12 cellular contexts compared by ENCODE assay signal in genomic region chr18:58194028-58194427, GRCh38.
DNase-seq lines count a peak whose midpoint lies in the region; ATAC-seq and TF ChIP-seq lines count a peak whose summit lies in the region.
"Had no signal": no experiment of that assay in that cellular context is flagged by ENCODE, and none has a peak within 500 bp of the region (broad histone marks: within the 10 kb centered on the region; RNA-seq: fewer than 3 reads in every experiment).

No MANE protein-coding gene starts in this region.

- H3K27me3 Mint-ChIP-seq in brain (no peaks in the 10 kb centered on the region), natural killer cell (ENCODE audit: low read depth in 2 of 2) (peaks cover 21 to 23% of the 10 kb centered on the region in 2 donors)
- H3K27me3 Mint-ChIP-seq: activated naive CD8-positive, alpha-beta T cell treated with anti-CD3 and anti-CD28 coated beads for 36 hours had no signal

- peaks cover 12% of the 10 kb centered on the region for H3K4me1 ChIP-seq in HEK293 (ENCODE audit: control insufficient read depth, insufficient read depth, low read length)

- TF ChIP-seq CTCF in HEK293 (tag by site-specific recombination; IDR thresholded peaks at IDR 0.05) = peak; percentile 74; the same call in 1 of the 2 replicates
- TF ChIP-seq CTCF in brain (conservative IDR thresholded peaks at IDR 0.05) = peak; percentile 48 to 55
- no peak for TF ChIP-seq CTCF in natural killer cell (IDR thresholded peaks at IDR 0.05)

- H3K9me3 ChIP-seq in HEK293 (ENCODE audit: control insufficient read depth, insufficient read depth, low read depth, low read length) = no peaks in the 10 kb centered on the region
- H3K9me3 ChIP-seq: upper lobe of left lung had no signal

- CTCF ChIA-PET in HEK293 (lab: Yijun Ruan, JAX) = interaction anchor here (0.6 to 10.5 kb wide), 15 partner anchors 9 to 201 kb away, joined by 3 to 72 read pairs (median 3); no protein-coding TSS in a partner anchor

- no peaks in the 10 kb centered on the region for H3K36me3 ChIP-seq in HEK293 (ENCODE audit: control insufficient read depth in 2 of 2, insufficient read depth in 1 of 2, low read length in 2 of 2)
- H3K36me3 ChIP-seq: upper lobe of left lung had no signal

- H3K9me3 Mint-ChIP-seq in brain (no peaks in the 10 kb centered on the region), natural killer cell (no peaks in the 10 kb centered on the region)
- H3K9me3 Mint-ChIP-seq: activated naive CD8-positive, alpha-beta T cell treated with anti-CD3 and anti-CD28 coated beads for 36 hours had no signal

- H3K36me3 Mint-ChIP-seq in brain (no peaks in the 10 kb centered on the region), natural killer cell (no peaks in the 10 kb centered on the region)
- H3K36me3 Mint-ChIP-seq: activated naive CD8-positive, alpha-beta T cell treated with anti-CD3 and anti-CD28 coated beads for 36 hours had no signal

- H3K27ac Mint-ChIP-seq in brain (peak overlapping the region in 4 of 5 experiments; percentile 0 to 89 (median 61)), natural killer cell (no peak overlapping the region)
- H3K27ac Mint-ChIP-seq: activated naive CD8-positive, alpha-beta T cell treated with anti-CD3 and anti-CD28 coated beads for 36 hours had no signal

- intact Hi-C loops in natural killer cell (cut with micrococcal nuclease) = no loop called here

- no peak overlapping the region for H3K4me3 ChIP-seq in HEK293 (ENCODE audit: low read depth, low read length)
- H3K4me3 ChIP-seq: upper lobe of left lung had no signal

- DNase-seq in COLO829 (ENCODE audit: low spot score) = peak; percentile 42
- DNase-seq in medulla oblongata (ENCODE audit: extremely low spot score) = peak; percentile 16
- DNase-seq in activated effector memory CD4-positive, alpha-beta T cell treated with anti-CD3 and anti-CD28 coated beads, Interleukin-2, amount 50 U/mL, for 16 hours = no peak
- DNase-seq in natural killer cell = no peak
- no peak for DNase-seq in dermis blood vessel endothelial cell
- DNase-seq: activated naive CD8-positive, alpha-beta T cell treated with anti-CD3 and anti-CD28 coated beads for 36 hours; DMS79 treated with DMSO at 0.1 percent for 48 hours; mesenchymal stem cell; upper lobe of left lung had no signal

- H3K4me1 Mint-ChIP-seq in brain (peaks cover 87% of the 10 kb centered on the region), natural killer cell (peaks cover 4 to 13% of the 10 kb centered on the region in 2 donors)

- POLR2A ChIA-PET in HEK293 (lab: Yijun Ruan, JAX) = interaction anchor here (0.5 kb wide), 1 partner anchor 61 kb away, joined by 3 read pairs; no protein-coding TSS in a partner anchor

- ATAC-seq in natural killer cell (no peak), GM18870 (IDR thresholded peaks at IDR 0.05; ENCODE audit: unreplicated experiment) (no peak)

- H3K4me3 Mint-ChIP-seq in brain (peak overlapping the region in 1 of 5 experiments; percentile 52), natural killer cell (no peak overlapping the region)
- H3K4me3 Mint-ChIP-seq: activated naive CD8-positive, alpha-beta T cell treated with anti-CD3 and anti-CD28 coated beads for 36 hours had no signal

- no peak overlapping the region for H3K27ac ChIP-seq in HEK293 (ENCODE audit: extremely low read depth, low read depth, low read length)

TF ChIP-seq in HEK293, 187 proteins besides CTCF, POLR2A, EP300 and RAD21:
- TF ChIP-seq YY2 (tag by site-specific recombination; IDR thresholded peaks at IDR 0.05) = no peak
- TF ChIP-seq ZNF654 (tag by site-specific recombination; IDR thresholded peaks at IDR 0.05; ENCODE audit: low read depth) = peak; percentile 51
- no peak for TF ChIP-seq ZNF2 (tag by site-specific recombination; IDR thresholded peaks at IDR 0.05)
- TF ChIP-seq ZSCAN30 (tag by site-specific recombination; IDR thresholded peaks at IDR 0.05) = peak; percentile 95
- TF ChIP-seq ZNF121 (tag by site-specific recombination; IDR thresholded peaks at IDR 0.05) = no peak
- no peak for TF ChIP-seq ZNF221 (tag by site-specific recombination; IDR thresholded peaks at IDR 0.05; ENCODE audit: borderline replicate concordance)
- no peak for TF ChIP-seq SCRT2 (tag by site-specific recombination; IDR thresholded peaks at IDR 0.05)
- TF ChIP-seq, protein P1, sequence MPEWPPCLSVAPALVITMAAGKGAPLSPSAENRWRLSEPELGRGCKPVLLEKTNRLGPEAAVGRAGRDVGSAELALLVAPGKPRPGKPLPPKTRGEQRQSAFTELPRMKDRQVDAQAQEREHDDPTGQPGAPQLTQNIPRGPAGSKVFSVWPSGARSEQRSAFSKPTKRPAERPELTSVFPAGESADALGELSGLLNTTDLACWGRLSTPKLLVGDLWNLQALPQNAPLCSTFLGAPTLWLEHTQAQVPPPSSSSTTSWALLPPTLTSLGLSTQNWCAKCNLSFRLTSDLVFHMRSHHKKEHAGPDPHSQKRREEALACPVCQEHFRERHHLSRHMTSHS (tag by site-specific recombination; IDR thresholded peaks at IDR 0.05) = no peak
- no peak for TF ChIP-seq KLF7 (tag by site-specific recombination; IDR thresholded peaks at IDR 0.05; ENCODE audit: borderline replicate concordance)
- TF ChIP-seq, protein P2, sequence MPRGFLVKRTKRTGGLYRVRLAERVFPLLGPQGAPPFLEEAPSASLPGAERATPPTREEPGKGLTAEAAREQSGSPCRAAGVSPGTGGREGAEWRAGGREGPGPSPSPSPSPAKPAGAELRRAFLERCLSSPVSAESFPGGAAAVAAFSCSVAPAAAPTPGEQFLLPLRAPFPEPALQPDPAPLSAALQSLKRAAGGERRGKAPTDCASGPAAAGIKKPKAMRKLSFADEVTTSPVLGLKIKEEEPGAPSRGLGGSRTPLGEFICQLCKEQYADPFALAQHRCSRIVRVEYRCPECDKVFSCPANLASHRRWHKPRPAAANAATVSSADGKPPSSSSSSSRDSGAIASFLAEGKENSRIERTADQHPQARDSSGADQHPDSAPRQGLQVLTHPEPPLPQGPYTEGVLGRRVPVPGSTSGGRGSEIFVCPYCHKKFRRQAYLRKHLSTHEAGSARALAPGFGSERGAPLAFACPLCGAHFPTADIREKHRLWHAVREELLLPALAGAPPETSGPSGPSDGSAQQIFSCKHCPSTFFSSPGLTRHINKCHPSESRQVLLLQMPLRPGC (tag by site-specific recombination; IDR thresholded peaks at IDR 0.05) = no peak
- TF ChIP-seq, protein P3, sequence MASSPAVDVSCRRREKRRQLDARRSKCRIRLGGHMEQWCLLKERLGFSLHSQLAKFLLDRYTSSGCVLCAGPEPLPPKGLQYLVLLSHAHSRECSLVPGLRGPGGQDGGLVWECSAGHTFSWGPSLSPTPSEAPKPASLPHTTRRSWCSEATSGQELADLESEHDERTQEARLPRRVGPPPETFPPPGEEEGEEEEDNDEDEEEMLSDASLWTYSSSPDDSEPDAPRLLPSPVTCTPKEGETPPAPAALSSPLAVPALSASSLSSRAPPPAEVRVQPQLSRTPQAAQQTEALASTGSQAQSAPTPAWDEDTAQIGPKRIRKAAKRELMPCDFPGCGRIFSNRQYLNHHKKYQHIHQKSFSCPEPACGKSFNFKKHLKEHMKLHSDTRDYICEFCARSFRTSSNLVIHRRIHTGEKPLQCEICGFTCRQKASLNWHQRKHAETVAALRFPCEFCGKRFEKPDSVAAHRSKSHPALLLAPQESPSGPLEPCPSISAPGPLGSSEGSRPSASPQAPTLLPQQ (tag by site-specific recombination; IDR thresholded peaks at IDR 0.05) = 0 out of 2 replicates have a peak, but pooled peaks have one; percentile 23
- TF ChIP-seq ZXDB (tag by site-specific recombination; IDR thresholded peaks at IDR 0.05) = no peak

Comparison
In these comparisons a context has a peak if more than half of its experiments do, and no peak if none do; other contexts are left out.
1. DNase-seq: peak in COLO829 (single experiment) and medulla oblongata (single experiment); none in activated effector memory CD4-positive, alpha-beta T cell treated with anti-CD3 and anti-CD28 coated beads, Interleukin-2, amount 50 U/mL, for 16 hours (single experiment), natural killer cell (single experiment) and dermis blood vessel endothelial cell (single experiment).
2. H3K27ac Mint-ChIP-seq: peak in brain (4 of 5); none in natural killer cell (0 of 2).